In the genomic region with DNA sequence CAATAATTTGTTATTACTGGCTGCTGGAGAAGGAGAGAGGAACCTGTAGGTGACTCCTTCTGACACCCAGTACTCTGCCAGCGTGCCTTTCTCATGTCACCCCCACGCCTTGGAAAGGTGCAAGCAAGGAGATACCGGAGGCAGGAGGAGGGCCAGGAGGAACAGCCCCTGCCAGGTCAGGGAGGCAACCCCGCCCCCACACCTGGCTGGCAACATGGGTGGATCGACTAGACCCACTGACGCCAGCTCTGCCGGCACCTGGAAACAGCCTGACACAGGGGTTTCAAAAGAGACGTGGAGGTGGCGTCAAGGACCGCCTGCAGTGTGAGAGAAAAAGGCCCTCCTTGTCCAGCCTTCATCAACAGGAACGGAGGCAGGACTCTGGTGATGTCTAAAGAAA, we compare ENCODE assay signal across 1 cellular context.
A peak's percentile ranks its signal among the peaks of the same experiment; 100 is the strongest.
TF ChIP-seq lines count a peak whose summit lies in the region.

No MANE protein-coding gene starts in this region.

TF ChIP-seq in K562, 482 proteins besides CTCF, POLR2A, EP300 and RAD21:
- TF ChIP-seq ZBTB7A (IDR thresholded peaks at IDR 0.05; ENCODE audit: borderline replicate concordance, control insufficient read depth, low read depth, low read length) (no peak), ZNF184 (CRISPR knock-in tag; IDR thresholded peaks at IDR 0.05) (peak; percentile 83)
TF ChIP-seq in K562: peak in this region for 1.
